Comparison of ENCODE assay signal across 1 cellular context in the genomic region with DNA sequence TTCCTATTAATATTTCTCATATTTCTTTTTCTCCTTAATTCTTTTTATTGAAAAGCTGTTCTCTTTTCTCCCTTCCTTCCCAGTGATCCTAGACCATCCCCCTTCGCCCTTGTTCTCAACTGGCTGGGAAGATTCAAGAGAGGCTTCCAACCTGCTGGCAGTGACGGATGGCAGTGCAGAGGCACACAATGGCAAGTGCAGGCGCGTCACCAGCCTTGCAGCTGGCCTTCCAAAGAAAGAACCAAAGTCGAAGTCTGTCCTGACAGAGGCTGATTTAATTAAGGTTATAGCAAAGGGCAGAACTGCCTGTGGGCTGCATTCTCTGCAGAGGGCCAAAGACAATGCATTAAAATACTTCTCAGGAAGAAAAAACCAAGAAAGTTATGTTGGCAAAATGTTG.
TF ChIP-seq lines count a peak whose summit lies in the region.

No MANE protein-coding gene starts in this region.

TF ChIP-seq in SK-N-SH treated with all-trans-retinoic acid at 6 μM for 48 hours, 23 proteins besides CTCF, POLR2A, EP300 and RAD21 (continued from another document):
- TF ChIP-seq ISL1 (CRISPR knock-in tag; IDR thresholded peaks at IDR 0.05) = no peak
